17 cellular contexts compared by ENCODE assay signal in genomic region chr14:61404637-61405036, GRCh38.
A peak's percentile ranks its signal among the peaks of the same experiment; 100 is the strongest.
DNase-seq lines count a peak whose midpoint lies in the region; ATAC-seq and TF ChIP-seq lines count a peak whose summit lies in the region.
"Had no signal": no experiment of that assay in that cellular context is flagged by ENCODE, and none has a peak within 500 bp of the region (broad histone marks: within the 10 kb centered on the region; RNA-seq: fewer than 3 reads in every experiment).

No MANE protein-coding gene starts in this region.

- DNase-seq in activated CD4-positive, alpha-beta T cell treated with anti-CD3 and anti-CD28 coated beads, Interleukin-2, amount 10 ng/mL, durations not matched to agents 24 days and 14 days, result no peak
- no peak for DNase-seq in activated CD4-positive, alpha-beta T cell treated with anti-CD3 and anti-CD28 coated beads, Interleukin-2, amount 50 U/mL, for 4 hours
- DNase-seq in DND-41 (no peak), HPDE6-E6E7 (ENCODE audit: extremely low spot score) (no peak)
- DNase-seq in activated T-helper 2 cell treated with anti-CD3 and anti-CD28 coated beads, Interferon-gamma antibody, Interleukin-2, Interleukin-4, amounts not matched to agents 10 μg/mL and 5 μg/mL and 100 μg/mL, durations not matched to agents 14 hours and 24 hours and 36 hours (ENCODE audit: low spot score), result no peak
- DNase-seq in naive thymus-derived CD8-positive, alpha-beta T cell, result no peak
- DNase-seq: C1 segment of cervical spinal cord; left cardiac atrium; mesenchymal stem cell; NCI-H1694 treated with DMSO at 0.1 percent for 48 hours; pancreas; right cardiac atrium; stimulated activated CD8-positive, alpha-beta memory T cell treated with anti-CD3 and anti-CD28 coated beads, Interleukin-4, amount 100 ng/mL, for 48 hours had no signal

- H3K27ac Mint-ChIP-seq in activated CD4-positive, alpha-beta T cell treated with anti-CD3 and anti-CD28 coated beads, Interleukin-2, amount 10 ng/mL, durations not matched to agents 24 days and 14 days, result peak overlapping the region; percentile 84
- peak overlapping the region; percentile 51 for H3K27ac Mint-ChIP-seq in activated T-helper 2 cell treated with anti-CD3 and anti-CD28 coated beads, Interferon-gamma antibody, Interleukin-2, Interleukin-4, amounts not matched to agents 10 μg/mL and 5 μg/mL and 100 μg/mL, durations not matched to agents 14 hours and 24 hours and 36 hours
- peak overlapping the region; percentile 75 to 96 (median 92) for H3K27ac Mint-ChIP-seq in naive thymus-derived CD8-positive, alpha-beta T cell

- ATAC-seq in DND-41 (ENCODE audit: insufficient read depth, low read depth) (no peak), HG02623 (IDR thresholded peaks at IDR 0.05; ENCODE audit: unreplicated experiment) (no peak), GM18867 (IDR thresholded peaks at IDR 0.05; ENCODE audit: unreplicated experiment) (no peak)
- no peak for ATAC-seq in naive thymus-derived CD8-positive, alpha-beta T cell
- ATAC-seq: A549, left cardiac atrium, pancreas had no signal

- H3K9me3 ChIP-seq in DND-41 (ENCODE audit: insufficient read depth, low read length, severe bottlenecking), result no peaks in the 10 kb centered on the region
- H3K9me3 ChIP-seq: A549, ascending aorta, pancreas had no signal

- no peaks in the 10 kb centered on the region for H3K9me3 Mint-ChIP-seq in activated CD4-positive, alpha-beta T cell treated with anti-CD3 and anti-CD28 coated beads, Interleukin-2, amount 10 ng/mL, durations not matched to agents 24 days and 14 days
- no peaks in the 10 kb centered on the region for H3K9me3 Mint-ChIP-seq in activated T-helper 2 cell treated with anti-CD3 and anti-CD28 coated beads, Interferon-gamma antibody, Interleukin-2, Interleukin-4, amounts not matched to agents 10 μg/mL and 5 μg/mL and 100 μg/mL, durations not matched to agents 14 hours and 24 hours and 36 hours
- no peaks in the 10 kb centered on the region for H3K9me3 Mint-ChIP-seq in naive thymus-derived CD8-positive, alpha-beta T cell

- no peak overlapping the region for H3K4me3 ChIP-seq in DND-41 (ENCODE audit: low read depth in 1 of 2, low read length in 2 of 2)
- H3K4me3 ChIP-seq: A549, ascending aorta, pancreas had no signal

- peaks cover 23% of the 10 kb centered on the region for H3K36me3 Mint-ChIP-seq in activated CD4-positive, alpha-beta T cell treated with anti-CD3 and anti-CD28 coated beads, Interleukin-2, amount 10 ng/mL, durations not matched to agents 24 days and 14 days (ENCODE audit: low read depth)
- peaks cover 47% of the 10 kb centered on the region for H3K36me3 Mint-ChIP-seq in activated T-helper 2 cell treated with anti-CD3 and anti-CD28 coated beads, Interferon-gamma antibody, Interleukin-2, Interleukin-4, amounts not matched to agents 10 μg/mL and 5 μg/mL and 100 μg/mL, durations not matched to agents 14 hours and 24 hours and 36 hours (ENCODE audit: low read depth)
- H3K36me3 Mint-ChIP-seq in naive thymus-derived CD8-positive, alpha-beta T cell, result peaks cover 0 to 12% (median 2%) of the 10 kb centered on the region in 3 donors

- no peak overlapping the region for H2AFZ ChIP-seq in DND-41 (ENCODE audit: low read depth, low read length)

- peak overlapping the region; percentile 47 for H3K4me3 Mint-ChIP-seq in activated CD4-positive, alpha-beta T cell treated with anti-CD3 and anti-CD28 coated beads, Interleukin-2, amount 10 ng/mL, durations not matched to agents 24 days and 14 days
- H3K4me3 Mint-ChIP-seq in activated T-helper 2 cell treated with anti-CD3 and anti-CD28 coated beads, Interferon-gamma antibody, Interleukin-2, Interleukin-4, amounts not matched to agents 10 μg/mL and 5 μg/mL and 100 μg/mL, durations not matched to agents 14 hours and 24 hours and 36 hours (ENCODE audit: low read depth), result no peak overlapping the region
- H3K4me3 Mint-ChIP-seq in naive thymus-derived CD8-positive, alpha-beta T cell, result peak overlapping the region; percentile 20 to 70 (median 58)

- POLR2A ChIA-PET in naive thymus-derived CD8-positive, alpha-beta T cell (lab: Charles Lee), result interaction anchor here (0.7 to 2.0 kb wide), 5 partner anchors 9 to 64 kb away, joined by 3 to 9 read pairs (median 4); no protein-coding TSS in a partner anchor

- H4K20me1 ChIP-seq in DND-41 (ENCODE audit: insufficient read depth, low read length), result peaks cover 3% of the 10 kb centered on the region; the same call in 1 of the 2 replicates

- H3K27ac ChIP-seq in DND-41 (ENCODE audit: low read length), result peak overlapping the region; percentile 71
- H3K27ac ChIP-seq: A549, ascending aorta, pancreas had no signal

- H3K4me2 ChIP-seq in DND-41 (ENCODE audit: insufficient read depth, low read length), result no peak overlapping the region
- H3K4me2 ChIP-seq: A549 had no signal

- H3K79me2 ChIP-seq in DND-41 (ENCODE audit: insufficient read depth, low read length), result peaks cover 89% of the 10 kb centered on the region

- H3K9ac ChIP-seq in DND-41 (ENCODE audit: low read depth, low read length), result no peak overlapping the region

- no peaks in the 10 kb centered on the region for H3K27me3 Mint-ChIP-seq in activated CD4-positive, alpha-beta T cell treated with anti-CD3 and anti-CD28 coated beads, Interleukin-2, amount 10 ng/mL, durations not matched to agents 24 days and 14 days
- H3K27me3 Mint-ChIP-seq in activated T-helper 2 cell treated with anti-CD3 and anti-CD28 coated beads, Interferon-gamma antibody, Interleukin-2, Interleukin-4, amounts not matched to agents 10 μg/mL and 5 μg/mL and 100 μg/mL, durations not matched to agents 14 hours and 24 hours and 36 hours (ENCODE audit: low read depth), result no peaks in the 10 kb centered on the region
- no peaks in the 10 kb centered on the region for H3K27me3 Mint-ChIP-seq in naive thymus-derived CD8-positive, alpha-beta T cell

- H3K4me1 Mint-ChIP-seq in activated CD4-positive, alpha-beta T cell treated with anti-CD3 and anti-CD28 coated beads, Interleukin-2, amount 10 ng/mL, durations not matched to agents 24 days and 14 days, result peaks cover 69% of the 10 kb centered on the region
- H3K4me1 Mint-ChIP-seq in activated T-helper 2 cell treated with anti-CD3 and anti-CD28 coated beads, Interferon-gamma antibody, Interleukin-2, Interleukin-4, amounts not matched to agents 10 μg/mL and 5 μg/mL and 100 μg/mL, durations not matched to agents 14 hours and 24 hours and 36 hours (ENCODE audit: low read depth), result peaks cover 72% of the 10 kb centered on the region
- H3K4me1 Mint-ChIP-seq in naive thymus-derived CD8-positive, alpha-beta T cell, result peaks cover 38 to 86% (median 63%) of the 10 kb centered on the region in 4 donors

- H3K36me3 ChIP-seq in DND-41 (ENCODE audit: insufficient read depth, low read length), result peaks cover 12% of the 10 kb centered on the region; the same call in 1 of the 2 replicates
- H3K36me3 ChIP-seq: ascending aorta, pancreas had no signal

- H3K4me1 ChIP-seq in DND-41 (ENCODE audit: insufficient read depth, low read length), result peaks cover 88% of the 10 kb centered on the region
- H3K4me1 ChIP-seq: ascending aorta, pancreas had no signal

- intact Hi-C loops in activated CD4-positive, alpha-beta T cell treated with anti-CD3 and anti-CD28 coated beads, Interleukin-2, amount 10 ng/mL, durations not matched to agents 24 days and 14 days (cut with micrococcal nuclease), result no loop called here
- intact Hi-C loops in activated T-helper 2 cell treated with anti-CD3 and anti-CD28 coated beads, Interferon-gamma antibody, Interleukin-2, Interleukin-4, amounts not matched to agents 10 μg/mL and 5 μg/mL and 100 μg/mL, durations not matched to agents 14 hours and 24 hours and 36 hours (cut with micrococcal nuclease), result loop anchor here (5.0 kb wide), 1 partner anchor 48 kb away; no protein-coding TSS in a partner anchor

- no peak for TF ChIP-seq CTCF in DND-41 (IDR thresholded peaks at IDR 0.05; ENCODE audit: borderline replicate concordance, extremely low read depth, low read length, poor library complexity, severe bottlenecking)

- H3K27me3 ChIP-seq in DND-41 (ENCODE audit: insufficient read depth, low read length, poor library complexity), result no peaks in the 10 kb centered on the region
- H3K27me3 ChIP-seq: ascending aorta, pancreas had no signal
